Comparison of ENCODE assay signal across 19 cellular contexts in the genomic region with DNA sequence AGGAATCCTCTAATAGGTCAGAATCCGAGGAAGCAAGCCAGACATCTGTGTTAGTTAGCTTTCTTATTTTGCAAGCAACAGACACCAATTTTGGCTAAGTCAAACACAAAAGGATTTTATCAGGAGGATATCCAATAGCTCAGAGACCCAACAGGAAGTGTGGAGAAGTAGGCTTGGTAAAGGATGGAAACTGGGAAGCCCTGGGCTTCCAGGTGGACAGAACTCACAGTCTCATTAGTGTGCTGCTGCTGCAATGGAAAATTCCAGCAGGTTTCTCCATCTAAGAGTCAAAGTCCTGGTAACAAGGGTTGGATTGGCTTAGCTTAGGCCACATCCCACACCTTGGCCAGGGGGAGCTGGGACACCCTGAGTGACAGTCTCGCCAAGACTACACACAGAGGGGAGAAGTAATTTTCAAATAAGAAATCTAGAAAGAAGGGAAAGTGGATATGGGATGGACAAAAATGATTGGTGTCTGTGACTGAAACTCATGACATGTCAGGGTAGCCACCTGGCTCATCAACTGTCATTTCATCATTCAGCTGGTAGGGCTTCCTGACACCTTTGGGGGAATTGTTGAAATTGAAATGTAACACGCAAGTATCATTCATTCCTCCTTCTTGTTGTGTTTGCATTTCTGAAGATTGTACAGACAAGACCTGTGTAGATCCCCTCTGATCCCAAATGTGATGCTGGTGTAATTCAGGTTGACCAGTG.
DNase-seq lines count a peak whose midpoint lies in the region; ATAC-seq and TF ChIP-seq lines count a peak whose summit lies in the region.
"Had no signal": no experiment of that assay in that cellular context is flagged by ENCODE, and none has a peak within 500 bp of the region (broad histone marks: within the 10 kb centered on the region; RNA-seq: fewer than 3 reads in every experiment).

No MANE protein-coding gene starts in this region.

- H3K36me3 Mint-ChIP-seq in stimulated activated naive B cell treated with anti-CD40 and anti-IgM and Interleukin-4, amounts not matched to agents 10 μg/mL and 1 μg/mL and 100 μg/mL, for 72 hours = no peaks in the 10 kb centered on the region
- no peaks in the 10 kb centered on the region for H3K36me3 Mint-ChIP-seq in activated naive CD8-positive, alpha-beta T cell treated with anti-CD3 and anti-CD28 coated beads, Interleukin-2, amount 50 U/mL, for 24 hours (ENCODE audit: low read depth)
- no peaks in the 10 kb centered on the region for H3K36me3 Mint-ChIP-seq in stimulated activated memory B cell treated with anti-CD40 and anti-IgM and Interleukin-4, amounts not matched to agents 10 μg/mL and 1 μg/mL and 100 μg/mL, for 72 hours

- no peaks in the 10 kb centered on the region for H3K4me1 Mint-ChIP-seq in stimulated activated naive B cell treated with anti-CD40 and anti-IgM and Interleukin-4, amounts not matched to agents 10 μg/mL and 1 μg/mL and 100 μg/mL, for 72 hours
- no peaks in the 10 kb centered on the region for H3K4me1 Mint-ChIP-seq in activated naive CD8-positive, alpha-beta T cell treated with anti-CD3 and anti-CD28 coated beads, Interleukin-2, amount 50 U/mL, for 24 hours
- H3K4me1 Mint-ChIP-seq in stimulated activated memory B cell treated with anti-CD40 and anti-IgM and Interleukin-4, amounts not matched to agents 10 μg/mL and 1 μg/mL and 100 μg/mL, for 72 hours = no peaks in the 10 kb centered on the region
- H3K4me1 Mint-ChIP-seq: naive thymus-derived CD8-positive, alpha-beta T cell had no signal

- H3K9me3 ChIP-seq in cardiac muscle cell (ENCODE audit: low read depth) (no peaks in the 10 kb centered on the region), right atrium auricular region (no peaks in the 10 kb centered on the region), SJSA1 (replicated peaks) (no peaks in the 10 kb centered on the region), hepatocyte (ENCODE audit: low read depth) (no peaks in the 10 kb centered on the region)

- TF ChIP-seq CTCF in cardiac muscle cell (IDR thresholded peaks at IDR 0.05; ENCODE audit: low read depth, low read length) (no peak), right atrium auricular region (IDR thresholded peaks at IDR 0.05) (no peak), hepatocyte (IDR thresholded peaks at IDR 0.05; ENCODE audit: poor library complexity) (no peak)

- no peak for ATAC-seq in stimulated activated naive B cell treated with anti-CD40 and anti-IgM and Interleukin-4, amounts not matched to agents 10 μg/mL and 1 μg/mL and 100 μg/mL, for 72 hours (replicated peaks)
- no peak for ATAC-seq in activated naive CD8-positive, alpha-beta T cell treated with anti-CD3 and anti-CD28 coated beads, Interleukin-2, amount 50 U/mL, for 24 hours
- no peak for ATAC-seq in stimulated activated memory B cell treated with anti-CD40 and anti-IgM and Interleukin-4, amounts not matched to agents 10 μg/mL and 1 μg/mL and 100 μg/mL, for 72 hours
- ATAC-seq: esophagus mucosa; naive thymus-derived CD8-positive, alpha-beta T cell had no signal

- H3K27ac ChIP-seq in cardiac muscle cell (peak overlapping the region; percentile 68), right atrium auricular region (no peak overlapping the region), SJSA1 (peak overlapping the region; percentile 53; the same call in 1 of the 2 replicates), hepatocyte (peak overlapping the region; percentile 49)
- H3K27ac ChIP-seq: C4-2B had no signal

- H3K27ac Mint-ChIP-seq in stimulated activated naive B cell treated with anti-CD40 and anti-IgM and Interleukin-4, amounts not matched to agents 10 μg/mL and 1 μg/mL and 100 μg/mL, for 72 hours = peak overlapping the region; percentile 56
- H3K27ac Mint-ChIP-seq in activated naive CD8-positive, alpha-beta T cell treated with anti-CD3 and anti-CD28 coated beads, Interleukin-2, amount 50 U/mL, for 24 hours = no peak overlapping the region
- no peak overlapping the region for H3K27ac Mint-ChIP-seq in stimulated activated memory B cell treated with anti-CD40 and anti-IgM and Interleukin-4, amounts not matched to agents 10 μg/mL and 1 μg/mL and 100 μg/mL, for 72 hours
- H3K27ac Mint-ChIP-seq: naive thymus-derived CD8-positive, alpha-beta T cell had no signal

- H3K79me2 ChIP-seq in hepatocyte = no peaks in the 10 kb centered on the region

- WGBS in hepatocyte (ENCODE audit: low lambda C conversion rate, missing lambda C conversion rate) = 93% methylated on average over 3 of the region's 3 CpGs

- DNase-seq in cardiac muscle cell (ENCODE audit: low read depth in 1 of 2, low spot score in 1 of 2) (peak in 1 of 2 donors; percentile 12), right atrium auricular region (ENCODE audit: low spot score) (no peak), SJSA1 (ENCODE audit: low read depth in 1 of 2, low spot score in 2 of 2) (no peak), hepatocyte (ENCODE audit: low spot score) (peak; percentile 54), D341Med (ENCODE audit: low spot score) (no peak)
- DNase-seq in stimulated activated naive B cell treated with anti-CD40 and anti-IgM and Interleukin-4, amounts not matched to agents 10 μg/mL and 1 μg/mL and 100 μg/mL, for 72 hours = no peak
- DNase-seq in activated naive CD8-positive, alpha-beta T cell treated with anti-CD3 and anti-CD28 coated beads, Interleukin-2, amount 50 U/mL, for 24 hours = no peak
- DNase-seq: activated CD4-positive, alpha-beta T cell treated with anti-CD3 and anti-CD28 coated beads for 4 hours; central memory CD4-positive, alpha-beta T cell; DMS 273 treated with DMSO at 0.1 percent for 48 hours; mammary epithelial cell; naive thymus-derived CD8-positive, alpha-beta T cell; NCI-H1436; NCI-H2171; NCI-H69; stimulated activated CD4-positive, alpha-beta T cell treated with anti-CD3 and anti-CD28 coated beads, Interleukin-4, amount 100 ng/mL, for 1 hour had no signal

- H2AFZ ChIP-seq in hepatocyte = no peak overlapping the region

- no peak overlapping the region for H3K4me2 ChIP-seq in hepatocyte

- peaks cover 8 to 10% of the 10 kb centered on the region in 2 donors for H3K9me3 Mint-ChIP-seq in stimulated activated naive B cell treated with anti-CD40 and anti-IgM and Interleukin-4, amounts not matched to agents 10 μg/mL and 1 μg/mL and 100 μg/mL, for 72 hours
- no peaks in the 10 kb centered on the region for H3K9me3 Mint-ChIP-seq in activated naive CD8-positive, alpha-beta T cell treated with anti-CD3 and anti-CD28 coated beads, Interleukin-2, amount 50 U/mL, for 24 hours
- H3K9me3 Mint-ChIP-seq in stimulated activated memory B cell treated with anti-CD40 and anti-IgM and Interleukin-4, amounts not matched to agents 10 μg/mL and 1 μg/mL and 100 μg/mL, for 72 hours = peaks cover 8% of the 10 kb centered on the region

- H3K36me3 ChIP-seq in cardiac muscle cell (no peaks in the 10 kb centered on the region), right atrium auricular region (no peaks in the 10 kb centered on the region), SJSA1 (no peaks in the 10 kb centered on the region), hepatocyte (replicated peaks; ENCODE audit: insufficient read depth, low read depth) (no peaks in the 10 kb centered on the region)

- H3K27me3 Mint-ChIP-seq in stimulated activated naive B cell treated with anti-CD40 and anti-IgM and Interleukin-4, amounts not matched to agents 10 μg/mL and 1 μg/mL and 100 μg/mL, for 72 hours = no peaks in the 10 kb centered on the region
- H3K27me3 Mint-ChIP-seq in activated naive CD8-positive, alpha-beta T cell treated with anti-CD3 and anti-CD28 coated beads, Interleukin-2, amount 50 U/mL, for 24 hours = no peaks in the 10 kb centered on the region
- peaks cover 8% of the 10 kb centered on the region for H3K27me3 Mint-ChIP-seq in stimulated activated memory B cell treated with anti-CD40 and anti-IgM and Interleukin-4, amounts not matched to agents 10 μg/mL and 1 μg/mL and 100 μg/mL, for 72 hours

- H3K4me3 Mint-ChIP-seq in stimulated activated naive B cell treated with anti-CD40 and anti-IgM and Interleukin-4, amounts not matched to agents 10 μg/mL and 1 μg/mL and 100 μg/mL, for 72 hours = no peak overlapping the region
- no peak overlapping the region for H3K4me3 Mint-ChIP-seq in activated naive CD8-positive, alpha-beta T cell treated with anti-CD3 and anti-CD28 coated beads, Interleukin-2, amount 50 U/mL, for 24 hours
- no peak overlapping the region for H3K4me3 Mint-ChIP-seq in stimulated activated memory B cell treated with anti-CD40 and anti-IgM and Interleukin-4, amounts not matched to agents 10 μg/mL and 1 μg/mL and 100 μg/mL, for 72 hours
- H3K4me3 Mint-ChIP-seq: naive thymus-derived CD8-positive, alpha-beta T cell had no signal

- H3K27me3 ChIP-seq in cardiac muscle cell (no peaks in the 10 kb centered on the region), right atrium auricular region (no peaks in the 10 kb centered on the region), SJSA1 (replicated peaks) (no peaks in the 10 kb centered on the region), hepatocyte (no peaks in the 10 kb centered on the region)

- H3K4me1 ChIP-seq in cardiac muscle cell (ENCODE audit: low read depth) = peaks cover 17% of the 10 kb centered on the region
- H3K4me1 ChIP-seq in right atrium auricular region = peaks cover 0 to 9% of the 10 kb centered on the region in 2 donors
- peaks cover 44% of the 10 kb centered on the region for H3K4me1 ChIP-seq in SJSA1 (replicated peaks)
- peaks cover 39% of the 10 kb centered on the region for H3K4me1 ChIP-seq in hepatocyte (ENCODE audit: insufficient read depth)

- no peaks in the 10 kb centered on the region for H3K9me2 ChIP-seq in hepatocyte (replicated peaks; ENCODE audit: insufficient read depth)

- H4K20me1 ChIP-seq in hepatocyte (ENCODE audit: insufficient read depth, poor library complexity, severe bottlenecking) = no peaks in the 10 kb centered on the region

- H3K4me3 ChIP-seq in cardiac muscle cell (no peak overlapping the region), right atrium auricular region (no peak overlapping the region), SJSA1 (no peak overlapping the region), hepatocyte (no peak overlapping the region)

Comparison
In these comparisons a context has a peak if more than half of its experiments do, and no peak if none do; other contexts are left out.
1. H3K27ac ChIP-seq: peak in cardiac muscle cell (single experiment), SJSA1 (single experiment) and hepatocyte (single experiment); none in right atrium auricular region (0 of 2).